8 cellular contexts compared by ENCODE assay signal in genomic region chr12:47742253-47742825, GRCh38. TPM values are rescaled to one million over a fixed set of nuclear protein-coding genes. Genes with fewer than 3 reads are reported as not detected.
DNase-seq lines count a peak whose midpoint lies in the region; ATAC-seq and TF ChIP-seq lines count a peak whose summit lies in the region.

No MANE protein-coding gene starts in this region.

- DNase-seq in D341Med (ENCODE audit: low spot score), result peak; percentile 73
- peak; percentile 42 for DNase-seq in Jurkat, Clone E6-1 (ENCODE audit: low read depth, low spot score)
- peak; percentile 67 to 74 for DNase-seq in activated CD4-positive, alpha-beta T cell treated with anti-CD3 and anti-CD28 coated beads for 24 hours (ENCODE audit: low read depth in 2 of 2)
- DNase-seq in chondrocyte (ENCODE audit: low spot score), result no peak
- peak; percentile 65 to 85 (median 77) for DNase-seq in mucosa of descending colon
- DNase-seq in substantia nigra (lab: John Stamatoyannopoulos, UW), result peak in 21 of 49 donors; percentile 3 to 47 (median 20)

- H3K4me3 ChIP-seq in Jurkat, Clone E6-1 (ENCODE audit: low read length), result no peak overlapping the region
- no peak overlapping the region for H3K4me3 ChIP-seq in mucosa of descending colon

- H3K9me3 ChIP-seq in mucosa of descending colon, result no peaks in the 10 kb centered on the region

- intact Hi-C loops in mucosa of descending colon (cut with DNase I, micrococcal nuclease), result loop anchor here in 1 of 2 donors (10.0 kb wide), 1 partner anchor 92 kb away; no protein-coding TSS in a partner anchor

- H3K36me3 ChIP-seq in mucosa of descending colon (ENCODE audit: low read depth), result no peaks in the 10 kb centered on the region

- TF ChIP-seq CTCF in chondrocyte (IDR thresholded peaks at IDR 0.05), result peak; percentile 98
- peak; percentile 94 for TF ChIP-seq CTCF in mucosa of descending colon (IDR thresholded peaks at IDR 0.05)

- H3K36me3 Mint-ChIP-seq in chondrocyte (ENCODE audit: low read depth), result no peaks in the 10 kb centered on the region

- H3K27me3 Mint-ChIP-seq in chondrocyte (ENCODE audit: low read depth), result peaks cover 34% of the 10 kb centered on the region

- peaks cover 14% of the 10 kb centered on the region for H3K4me1 ChIP-seq in mucosa of descending colon (ENCODE audit: low read depth)

- no peak overlapping the region for H3K4me3 Mint-ChIP-seq in chondrocyte (ENCODE audit: unreplicated experiment)

- peak overlapping the region; percentile 95 for H3K27ac ChIP-seq in substantia nigra (ENCODE audit: low read depth, low read length, poor library complexity, severe bottlenecking)

- no peak overlapping the region for H3K27ac Mint-ChIP-seq in chondrocyte (ENCODE audit: unreplicated experiment)

- no peaks in the 10 kb centered on the region for H3K9me3 Mint-ChIP-seq in chondrocyte (ENCODE audit: low read depth)

- peaks cover 17% of the 10 kb centered on the region for H3K4me1 Mint-ChIP-seq in chondrocyte (ENCODE audit: low read depth)

- ATAC-seq in mucosa of descending colon (peak; percentile 52), GM21576 (IDR thresholded peaks at IDR 0.05; ENCODE audit: unreplicated experiment) (no peak), HG02588 (IDR thresholded peaks at IDR 0.05; ENCODE audit: unreplicated experiment) (no peak)

RNA-seq across cellular contexts. Expression of gene RAPGEF3, which starts 16.3 kb away (rescaled TPM):
- 1.3 TPM for polyA plus RNA-seq in Jurkat, Clone E6-1 (2012; ENCODE audit: insufficient read depth, insufficient read length)
- total RNA-seq in chondrocyte, result 1.3 to 1.8 TPM (median 1.3 TPM) in 3 replicates
- total RNA-seq in mucosa of descending colon, result 10 to 100 TPM in 2 of 3 donors, 1 to 10 TPM in 1; 9.5 to 15.6 (median 11.4) TPM

RNA-seq across cellular contexts. Expression of gene ENDOU, which starts 17.0 kb away (rescaled TPM):
- polyA plus RNA-seq in Jurkat, Clone E6-1 (2012; ENCODE audit: insufficient read depth, insufficient read length), result not detected
- total RNA-seq in chondrocyte, result not detected in 3 replicates
- total RNA-seq in mucosa of descending colon, result under 1 TPM in 2 of 3 donors, not detected in 1; 0.19 to 0.31 TPM

RNA-seq across cellular contexts. Expression of gene SLC48A1, which starts 30.7 kb away (rescaled TPM):
- 13.8 TPM for polyA plus RNA-seq in Jurkat, Clone E6-1 (2012; ENCODE audit: insufficient read depth, insufficient read length)
- 11.4 to 18.4 TPM (median 11.5 TPM) in 3 replicates for total RNA-seq in chondrocyte
- 10 to 100 TPM; 17.2 to 35.4 (median 19.1) TPM for total RNA-seq in mucosa of descending colon

RNA-seq across cellular contexts. Expression of gene RPAP3, which starts 36.5 kb away (rescaled TPM):
- polyA plus RNA-seq in Jurkat, Clone E6-1 (2012; ENCODE audit: insufficient read depth, insufficient read length), result 44.1 TPM
- total RNA-seq in chondrocyte (23.8 to 35.8 TPM (median 26.1 TPM) in 3 replicates), mucosa of descending colon (10 to 100 TPM; 16.5 to 26.0 (median 20.0) TPM)
